20 cellular contexts compared by ENCODE assay signal in the genomic region with DNA sequence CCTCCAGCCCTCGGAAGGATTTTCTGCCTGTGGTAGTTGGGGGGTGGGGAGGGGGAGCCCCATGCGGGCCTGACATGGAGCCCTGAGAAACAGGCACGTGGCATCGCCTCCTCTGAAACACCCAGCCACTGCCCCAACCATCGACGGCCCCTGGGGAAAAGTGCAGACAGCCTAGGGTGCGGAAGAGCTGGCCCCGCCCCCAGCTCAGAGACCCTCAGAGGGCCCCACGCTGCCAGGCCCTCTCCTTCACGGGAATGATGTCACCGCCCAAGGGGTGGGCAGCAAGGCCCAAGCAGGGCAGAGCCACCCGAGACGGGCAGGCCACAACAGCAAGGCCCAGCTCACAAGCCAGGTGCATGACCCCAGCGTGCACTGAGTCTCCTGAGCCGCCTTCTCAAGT. TPM values are rescaled to one million over a fixed set of nuclear protein-coding genes. Genes with fewer than 3 reads are reported as not detected.
DNase-seq lines count a peak whose midpoint lies in the region; ATAC-seq and TF ChIP-seq lines count a peak whose summit lies in the region.
"Had no signal": no experiment of that assay in that cellular context is flagged by ENCODE, and none has a peak within 500 bp of the region (broad histone marks: within the 10 kb centered on the region; RNA-seq: fewer than 3 reads in every experiment).

No MANE protein-coding gene starts in this region.

- no peaks in the 10 kb centered on the region for H4K20me1 ChIP-seq in BLaER1
- H4K20me1 ChIP-seq in IMR-90 (ENCODE audit: insufficient read depth, low read length) = no peaks in the 10 kb centered on the region; the same call in 1 of the 2 replicates

- dilution Hi-C loops in IMR-90 (cut with HindIII; ENCODE audit: low sequenced_read_pairs, unreplicated experiment) = no loop called here

- TF ChIP-seq CTCF in IMR-90 (conservative IDR thresholded peaks at IDR 0.05; ENCODE audit: low read depth, low read length) = no peak

- no peak for DNase-seq in IMR-90
- DNase-seq in neuronal stem cell (ENCODE audit: low spot score) = no peak
- no peak for DNase-seq in T1000 (lab: John Stamatoyannopoulos, UW)
- DNase-seq in OCI-M1 (lab: John Stamatoyannopoulos, UW) = no peak
- DNase-seq in HUDEP-2 (lab: John Stamatoyannopoulos, UW; ENCODE audit: unreplicated experiment in 76 of 76) = no peak
- DNase-seq: C1 segment of cervical spinal cord; Caco-2; CD4-positive, CD25-positive, alpha-beta regulatory T cell; CD8-positive, alpha-beta T cell; DMS153; DND-41; GM23248; H9; HFFc6 had no signal

- no peak overlapping the region for H3K56ac ChIP-seq in IMR-90 (ENCODE audit: extremely low read depth, insufficient read depth, low read length)

- intact Hi-C loops in IMR-90 (cut with micrococcal nuclease) = no loop called here
- intact Hi-C loops in dendritic cell treated with granulocyte-macrophage colony-stimulating factor and Interleukin-4, amounts not matched to agents 40 ng/mL and 50 ng/mL, for 4 days (cut with micrococcal nuclease) = no loop called here

- no peak overlapping the region for H2BK20ac ChIP-seq in IMR-90 (ENCODE audit: low read depth, low read length)

- H3K9me3 ChIP-seq in BLaER1 = no peaks in the 10 kb centered on the region
- H3K9me3 ChIP-seq in IMR-90 (ENCODE audit: control insufficient read depth, insufficient read depth, low read length) = no peaks in the 10 kb centered on the region
- no peaks in the 10 kb centered on the region for H3K9me3 ChIP-seq in neuronal stem cell (replicated peaks in 1 of 2; ENCODE audit: control insufficient read depth in 2 of 2, insufficient read depth in 1 of 2, low read depth in 1 of 2, low read length in 2 of 2)
- H3K9me3 ChIP-seq: Caco-2 had no signal

- H3K14ac ChIP-seq in IMR-90 (replicated peaks; ENCODE audit: low read depth, low read length) = no peak overlapping the region
- H3K14ac ChIP-seq in neuronal stem cell (ENCODE audit: low read length) = peak overlapping the region; percentile 84

- POLR2A ChIA-PET in IMR-90 (lab: Charles Lee; ENCODE audit: unreplicated experiment) = no interaction called here

- H3K36me3 ChIP-seq in BLaER1 (no peaks in the 10 kb centered on the region), IMR-90 (ENCODE audit: control insufficient read depth, insufficient read depth, low read length) (no peaks in the 10 kb centered on the region), neuronal stem cell (replicated peaks in 1 of 2; ENCODE audit: control insufficient read depth in 2 of 2, insufficient read depth in 2 of 2, low read length in 2 of 2) (no peaks in the 10 kb centered on the region)

- H2AFZ ChIP-seq in IMR-90 (replicated peaks; ENCODE audit: low read length, poor library complexity) = peak overlapping the region; percentile 41
- H2AFZ ChIP-seq in neuronal stem cell (ENCODE audit: low read length) = no peak overlapping the region
- H2AFZ ChIP-seq: GM23248 had no signal

- H3K18ac ChIP-seq in IMR-90 (ENCODE audit: low read depth, low read length) = no peak overlapping the region
- H3K18ac ChIP-seq in neuronal stem cell (ENCODE audit: low read length) = peak overlapping the region; percentile 82

- peaks cover 99% of the 10 kb centered on the region for H3K4me1 ChIP-seq in BLaER1
- H3K4me1 ChIP-seq in IMR-90 (ENCODE audit: control insufficient read depth, insufficient read depth, low read length) = no peaks in the 10 kb centered on the region
- peaks cover 0 to 11% of the 10 kb centered on the region in 2 donors for H3K4me1 ChIP-seq in neuronal stem cell (ENCODE audit: control insufficient read depth in 2 of 2, insufficient read depth in 1 of 2, low read depth in 1 of 2, low read length in 2 of 2)
- H3K4me1 ChIP-seq: Caco-2 had no signal

- H3K27ac ChIP-seq in BLaER1 = peak overlapping the region; percentile 70
- no peak overlapping the region for H3K27ac ChIP-seq in IMR-90 (ENCODE audit: insufficient read depth, low read length)
- H3K27ac ChIP-seq in neuronal stem cell (replicated peaks; ENCODE audit: low read length) = no peak overlapping the region
- H3K27ac ChIP-seq: 22Rv1, GM23248 had no signal

- H3K27me3 ChIP-seq in BLaER1 = peaks cover 7% of the 10 kb centered on the region
- H3K27me3 ChIP-seq in IMR-90 (ENCODE audit: control insufficient read depth, insufficient read depth, low read length) = peaks cover 60% of the 10 kb centered on the region
- H3K27me3 ChIP-seq in neuronal stem cell (ENCODE audit: control insufficient read depth in 3 of 3, insufficient read depth in 3 of 3, low read depth in 1 of 3, low read length in 3 of 3) = peaks cover 0 to 75% (median 1%) of the 10 kb centered on the region in 3 experiments

- 49% methylated on average over 6 of the region's 15 CpGs; no CpG with 5 or more reads in 1 of the 2 experiments for WGBS in IMR-90 (ENCODE audit: extremely low coverage in 2 of 2, insufficient read length in 1 of 2), 2 experiments
- WGBS in neuronal stem cell (ENCODE audit: extremely low coverage in 2 of 2, insufficient read length in 2 of 2, insufficient replicate concordance in 1 of 2), 2 donors = no CpG with 5 or more reads among the region's 15 CpGs

- H2AK9ac ChIP-seq in IMR-90 (replicated peaks; ENCODE audit: low read depth, low read length, poor library complexity) = no peak overlapping the region

- H3K4me2 ChIP-seq in BLaER1 = peak overlapping the region; percentile 95
- no peak overlapping the region for H3K4me2 ChIP-seq in IMR-90 (ENCODE audit: low read depth, low read length)
- H3K4me2 ChIP-seq in neuronal stem cell (ENCODE audit: insufficient read depth, low read length, poor library complexity, severe bottlenecking) = no peak overlapping the region

- H4K91ac ChIP-seq in IMR-90 (ENCODE audit: insufficient read depth, low read depth, low read length) (no peak overlapping the region), neuronal stem cell (ENCODE audit: low read depth, low read length, poor library complexity) (no peak overlapping the region)

- no peak for ATAC-seq in IMR-90 (ENCODE audit: low read depth)
- no peak for ATAC-seq in HG02852 (IDR thresholded peaks at IDR 0.05; ENCODE audit: unreplicated experiment)
- ATAC-seq: CD8-positive, alpha-beta T cell; HCT116 had no signal

- H3K4me3 Mint-ChIP-seq in dendritic cell treated with granulocyte-macrophage colony-stimulating factor and Interleukin-4, amounts not matched to agents 40 ng/mL and 50 ng/mL, for 4 days = no peak overlapping the region
- H3K4me3 Mint-ChIP-seq: B cell; CD4-positive, CD25-positive, alpha-beta regulatory T cell; CD8-positive, alpha-beta T cell; H9; HFFc6 had no signal

- no peak overlapping the region for H2BK12ac ChIP-seq in neuronal stem cell (ENCODE audit: low read length)

- H3K4me1 Mint-ChIP-seq in dendritic cell treated with granulocyte-macrophage colony-stimulating factor and Interleukin-4, amounts not matched to agents 40 ng/mL and 50 ng/mL, for 4 days (ENCODE audit: low read depth) = peaks cover 30% of the 10 kb centered on the region

- H3K9ac ChIP-seq in BLaER1 = peak overlapping the region; percentile 20
- no peak overlapping the region for H3K9ac ChIP-seq in IMR-90 (ENCODE audit: low read depth, low read length)
- peak overlapping the region; percentile 30 for H3K9ac ChIP-seq in neuronal stem cell (ENCODE audit: low read depth, low read length, poor library complexity)
- H3K9ac ChIP-seq: GM23248 had no signal

- H3K79me1 ChIP-seq in IMR-90 (ENCODE audit: low read depth in 1 of 2, low read length in 2 of 2) (no peaks in the 10 kb centered on the region), neuronal stem cell (ENCODE audit: low read depth, low read length) (peaks cover 5% of the 10 kb centered on the region)

- no peak for TF ChIP-seq RAD21 in IMR-90 (IDR thresholded peaks at IDR 0.05; ENCODE audit: low read length)

- H3K27me3 Mint-ChIP-seq in dendritic cell treated with granulocyte-macrophage colony-stimulating factor and Interleukin-4, amounts not matched to agents 40 ng/mL and 50 ng/mL, for 4 days = peaks cover 66% of the 10 kb centered on the region

- H3K4ac ChIP-seq in IMR-90 (ENCODE audit: low read depth, low read length) (no peak overlapping the region), neuronal stem cell (ENCODE audit: low read length) (no peak overlapping the region)

- no peak for TF ChIP-seq POLR2A in IMR-90 (IDR thresholded peaks at IDR 0.05; ENCODE audit: low read depth, low read length)

- H2BK5ac ChIP-seq in IMR-90 (ENCODE audit: low read depth, low read length, poor library complexity, severe bottlenecking) (no peak overlapping the region), neuronal stem cell (ENCODE audit: low read length) (peak overlapping the region; percentile 39)

- H3K4me3 ChIP-seq in BLaER1 = no peak overlapping the region
- H3K4me3 ChIP-seq in IMR-90 (ENCODE audit: insufficient read depth, low read depth, low read length) = no peak overlapping the region
- no peak overlapping the region for H3K4me3 ChIP-seq in neuronal stem cell (ENCODE audit: low read length in 2 of 2)
- H3K4me3 ChIP-seq: GM23248 had no signal

- no peak overlapping the region for H4K5ac ChIP-seq in IMR-90 (ENCODE audit: low read depth, low read length)

- in situ Hi-C loops in IMR-90 (cut with MboI; ENCODE audit: low sequenced_read_pairs) = no loop called here

- H2BK120ac ChIP-seq in IMR-90 (ENCODE audit: low read depth, low read length) (no peak overlapping the region), neuronal stem cell (ENCODE audit: low read depth, low read length) (no peak overlapping the region)

- no peaks in the 10 kb centered on the region for H3K9me1 ChIP-seq in IMR-90 (ENCODE audit: insufficient read depth, low read length)

- H3K36me3 Mint-ChIP-seq in dendritic cell treated with granulocyte-macrophage colony-stimulating factor and Interleukin-4, amounts not matched to agents 40 ng/mL and 50 ng/mL, for 4 days (ENCODE audit: low read depth) = no peaks in the 10 kb centered on the region
- H3K36me3 Mint-ChIP-seq: CD4-positive, CD25-positive, alpha-beta regulatory T cell; CD8-positive, alpha-beta T cell had no signal

- H2BK15ac ChIP-seq in IMR-90 (ENCODE audit: low read depth, low read length) = no peak overlapping the region
- no peak overlapping the region for H2BK15ac ChIP-seq in neuronal stem cell (ENCODE audit: low read length)

- no peaks in the 10 kb centered on the region for H3K9me3 Mint-ChIP-seq in dendritic cell treated with granulocyte-macrophage colony-stimulating factor and Interleukin-4, amounts not matched to agents 40 ng/mL and 50 ng/mL, for 4 days
- H3K9me3 Mint-ChIP-seq: CD4-positive, CD25-positive, alpha-beta regulatory T cell; CD8-positive, alpha-beta T cell; H9; HFFc6 had no signal

- H2AK5ac ChIP-seq in IMR-90 (ENCODE audit: low read depth, low read length) = no peak overlapping the region
- H2AK5ac ChIP-seq in neuronal stem cell (ENCODE audit: low read depth, low read length) = peak overlapping the region; percentile 88

- CTCF ChIA-PET in IMR-90 (lab: Yijun Ruan, JAX) = no interaction called here

- no TSS peak for BruUV-seq in IMR-90 (replicated peaks; lab: Mats Ljungman, UMichigan)

- peak overlapping the region; percentile 23 for H3K27ac Mint-ChIP-seq in dendritic cell treated with granulocyte-macrophage colony-stimulating factor and Interleukin-4, amounts not matched to agents 40 ng/mL and 50 ng/mL, for 4 days
- H3K27ac Mint-ChIP-seq: B cell; CD8-positive, alpha-beta T cell; H9; HFFc6 had no signal

- H4K8ac ChIP-seq in IMR-90 (ENCODE audit: low read depth in 2 of 2, low read length in 2 of 2) = no peak overlapping the region
- H4K8ac ChIP-seq in neuronal stem cell (ENCODE audit: low read depth, low read length) = no peak overlapping the region

- no peak overlapping the region for H3K23ac ChIP-seq in IMR-90 (ENCODE audit: low read depth, low read length)
- H3K23ac ChIP-seq in neuronal stem cell (ENCODE audit: low read depth, low read length, poor library complexity) = peak overlapping the region; percentile 21

RNA-seq across cellular contexts. Expression of a gene that starts 26.2 kb away (rescaled TPM):
- 0.18 and 0.28 TPM in 2 replicates for total RNA-seq in IMR-90 (2012; rRNA removed)
- polyA plus RNA-seq in IMR-90 (2012; rRNA removed) = 0.99 and 1.2 TPM in 2 replicates
- 1.5 and 1.6 TPM in 2 replicates for polyA plus RNA-seq in IMR-90 (2012; cell fraction: cytosol; rRNA removed)
- 4.0 and 6.6 TPM in 2 replicates for polyA plus RNA-seq in IMR-90 (2012; cell fraction: nucleus; rRNA removed; ENCODE audit: low replicate concordance)
- 20.9 TPM for polyA plus RNA-seq in neuronal stem cell (2013, experiment 1 of 2)
- polyA plus RNA-seq in neuronal stem cell (2013, experiment 2 of 2) = 20.1 TPM
- total RNA-seq: B cell had no signal
